Comparison of ENCODE assay signal across 14 cellular contexts in the genomic region with DNA sequence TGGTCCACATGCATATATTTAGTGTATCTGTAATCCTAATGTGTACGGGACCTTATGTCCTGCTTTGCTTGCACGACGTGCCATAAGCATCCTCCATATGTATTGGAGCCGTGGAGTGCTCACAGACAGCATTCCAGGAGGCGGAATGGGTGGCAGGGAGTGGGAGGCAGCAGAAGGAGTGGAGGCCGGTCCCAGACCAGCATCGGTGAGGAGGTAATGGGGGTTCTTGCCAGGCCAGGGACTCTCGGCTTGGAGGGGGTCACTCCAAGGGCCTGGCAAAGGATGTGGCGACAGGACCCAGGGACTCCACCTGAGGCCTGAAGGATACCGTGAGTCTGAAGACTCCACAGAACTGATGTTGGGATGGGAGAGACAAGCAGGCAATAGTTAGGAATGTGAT.
DNase-seq lines count a peak whose midpoint lies in the region; ATAC-seq lines count a peak whose summit lies in the region.
"Had no signal": no experiment of that assay in that cellular context is flagged by ENCODE, and none has a peak within 500 bp of the region (broad histone marks: within the 10 kb centered on the region; RNA-seq: fewer than 3 reads in every experiment).

No MANE protein-coding gene starts in this region.

- H4K20me1 ChIP-seq in BLaER1 treated with 17β-estradiol and CSF1 and Interleukin-3, amounts not matched to agents 10 nM and 100 nM, result 0 out of 22 replicates have a peak, but pooled peaks cover 0 to 9% (median 0%) of the 10 kb centered on the region in 11 experiments

- peaks cover 0 to 15% (median 0%) of the 10 kb centered on the region in 11 experiments; a peak in 3 of 22 replicates for H3K27me3 ChIP-seq in BLaER1 treated with 17β-estradiol and CSF1 and Interleukin-3, amounts not matched to agents 10 nM and 100 nM
- H3K27me3 ChIP-seq in H7 (ENCODE audit: control insufficient read depth, insufficient read depth, low read length), result no peaks in the 10 kb centered on the region; the same call in 1 of the 2 replicates

- DNase-seq in H7 (peak; percentile 18), mesenteric fat pad (ENCODE audit: low spot score) (peak; percentile 64), posterior vena cava (ENCODE audit: low spot score) (peak; percentile 51), G401 (ENCODE audit: low spot score) (no peak), iPS-NIHi11 (ENCODE audit: low spot score) (no peak)
- DNase-seq in activated T-cell treated with anti-CD3 and anti-CD28 coated beads, Interleukin-2, amount 50 U/mL, for 1 hour, result no peak
- DNase-seq: CD4-positive, alpha-beta T cell; CD8-positive, alpha-beta memory T cell; DMS53; DMS79 treated with DMSO at 0.1 percent for 48 hours had no signal

- no peak for ATAC-seq in GM21723 (IDR thresholded peaks at IDR 0.05; ENCODE audit: unreplicated experiment)

- no peak overlapping the region for H3K27ac ChIP-seq in BLaER1 treated with 17β-estradiol and CSF1 and Interleukin-3, amounts not matched to agents 10 nM and 100 nM
- H3K27ac ChIP-seq: GM23248 had no signal

- H3K4me3 ChIP-seq in BLaER1 treated with 17β-estradiol and CSF1 and Interleukin-3, amounts not matched to agents 10 nM and 100 nM, result no peak overlapping the region
- no peak overlapping the region for H3K4me3 ChIP-seq in H7 (ENCODE audit: insufficient read depth, low read depth, low read length)
- H3K4me3 ChIP-seq: GM23248, HAP-1 had no signal

- 0 out of 22 replicates have a peak, but pooled peaks cover 0 to 4% (median 0%) of the 10 kb centered on the region in 11 experiments for H3K9me3 ChIP-seq in BLaER1 treated with 17β-estradiol and CSF1 and Interleukin-3, amounts not matched to agents 10 nM and 100 nM (replicated peaks in 1 of 11)
- H3K9me3 ChIP-seq: HAP-1 had no signal

- peak overlapping the region in 6 of 11 experiments; percentile 6 to 97 (median 62); a peak in 10 of 22 replicates for H3K4me2 ChIP-seq in BLaER1 treated with 17β-estradiol and CSF1 and Interleukin-3, amounts not matched to agents 10 nM and 100 nM

- H3K9ac ChIP-seq in BLaER1 treated with 17β-estradiol and CSF1 and Interleukin-3, amounts not matched to agents 10 nM and 100 nM, result no peak overlapping the region
- H3K9ac ChIP-seq: GM23248 had no signal

- in situ Hi-C loops in G401 (cut with HindIII; ENCODE audit: low sequenced_read_pairs), result no loop called here

- H3K36me3 ChIP-seq in BLaER1 treated with 17β-estradiol and CSF1 and Interleukin-3, amounts not matched to agents 10 nM and 100 nM, result no peaks in the 10 kb centered on the region
- no peaks in the 10 kb centered on the region for H3K36me3 ChIP-seq in H7 (replicated peaks; ENCODE audit: control insufficient read depth, insufficient read depth, low read length)
- H3K36me3 ChIP-seq: HAP-1 had no signal

- peaks cover 24 to 87% (median 60%) of the 10 kb centered on the region in 10 experiments for H3K4me1 ChIP-seq in BLaER1 treated with 17β-estradiol and CSF1 and Interleukin-3, amounts not matched to agents 10 nM and 100 nM
- H3K4me1 ChIP-seq: HAP-1 had no signal

- intact Hi-C loops in posterior vena cava (cut with DNase I), result no loop called here

Comparison
In these comparisons a context has a peak if more than half of its experiments do, and no peak if none do; other contexts are left out.
1. DNase-seq: peak in H7 (single experiment), mesenteric fat pad (single experiment) and posterior vena cava (single experiment); none in G401 (single experiment), iPS-NIHi11 (single experiment) and activated T-cell treated with anti-CD3 and anti-CD28 coated beads, Interleukin-2, amount 50 U/mL, for 1 hour (single experiment).